ENCODE assay signal across 1 cellular context in genomic region chr12:113135178-113136127, GRCh38.
TF ChIP-seq lines count a peak whose summit lies in the region.

TSS of gene RASAL1 (minus strand) at chr12:113135761. CDS start at chr12:113135462, 299 bp downstream.

TF ChIP-seq in K562, 482 proteins besides CTCF, POLR2A, EP300 and RAD21 (continued from another document and continues in another):
- TF ChIP-seq ZBTB33 (CRISPR knock-in tag; IDR thresholded peaks at IDR 0.05) (peak; percentile 81), SAFB (IDR thresholded peaks at IDR 0.05; ENCODE audit: borderline replicate concordance, low read depth, low read length) (no peak), FOXP4 (CRISPR knock-in tag; IDR thresholded peaks at IDR 0.05; ENCODE audit: borderline replicate concordance) (no peak), DLX4 (CRISPR knock-in tag; IDR thresholded peaks at IDR 0.05) (no peak), AFF4 (CRISPR knock-in tag; IDR thresholded peaks at IDR 0.05) (no peak), TCF3 (CRISPR knock-in tag; IDR thresholded peaks at IDR 0.05) (no peak), MTA2 (IDR thresholded peaks at IDR 0.05; ENCODE audit: low read depth) (no peak), ZBTB7A (IDR thresholded peaks at IDR 0.05; ENCODE audit: borderline replicate concordance, control insufficient read depth, low read depth, low read length) (peak; percentile 87), E2F6 (IDR thresholded peaks at IDR 0.05; ENCODE audit: borderline replicate concordance in 1 of 2, extremely low read depth in 1 of 2, insufficient read depth in 1 of 2, insufficient read length in 1 of 2, low read depth in 1 of 2, low read length in 1 of 2, poor library complexity in 1 of 2, severe bottlenecking in 1 of 2) (peak in 1 of 2 experiments; percentile 7), GABPB1 (CRISPR knock-in tag; IDR thresholded peaks at IDR 0.05) (no peak), USF2 (CRISPR knock-in tag; IDR thresholded peaks at IDR 0.05) (peak; percentile 5; the same call in 1 of the 2 replicates), ZNF311 (CRISPR knock-in tag; IDR thresholded peaks at IDR 0.05) (no peak), CREM (IDR thresholded peaks at IDR 0.05; ENCODE audit: low read depth) (0 out of 2 replicates have a peak, but pooled peaks have one; percentile 41), ZC3H4 (CRISPR knock-in tag; IDR thresholded peaks at IDR 0.05; ENCODE audit: borderline replicate concordance) (no peak), MAZ (CRISPR knock-in tag; conservative IDR thresholded peaks at IDR 0.05 in 1 of 2, IDR thresholded peaks at IDR 0.05 in 1 of 2) (peak in 1 of 2 experiments; percentile 82; a peak in 2 of 4 replicates), ZNF609 (CRISPR knock-in tag; IDR thresholded peaks at IDR 0.05; ENCODE audit: borderline replicate concordance) (no peak), HNRNPK (IDR thresholded peaks at IDR 0.05; ENCODE audit: low read depth, low read length, poor library complexity, severe bottlenecking) (no peak), MIER1 (IDR thresholded peaks at IDR 0.05; ENCODE audit: low read depth) (no peak), TAL1 (IDR thresholded peaks at IDR 0.05) (no peak), PPARD (CRISPR knock-in tag; IDR thresholded peaks at IDR 0.05) (no peak), TCF7 (IDR thresholded peaks at IDR 0.05; ENCODE audit: borderline replicate concordance) (no peak), TRIM25 (IDR thresholded peaks at IDR 0.05; ENCODE audit: borderline replicate concordance) (no peak), CTCFL (IDR thresholded peaks at IDR 0.05; ENCODE audit: borderline replicate concordance, insufficient read depth, low read depth, low read length, poor library complexity, severe bottlenecking) (peak; percentile 37), LCOR (CRISPR knock-in tag; IDR thresholded peaks at IDR 0.05) (no peak), SP1 (CRISPR knock-in tag; IDR thresholded peaks at IDR 0.05) (0 out of 2 replicates have a peak, but pooled peaks have one; percentile 17), BDP1 (IDR thresholded peaks at IDR 0.05; ENCODE audit: insufficient read depth, insufficient read length) (no peak), TFAP4 (CRISPR knock-in tag; IDR thresholded peaks at IDR 0.05; ENCODE audit: borderline replicate concordance) (peak; percentile 52; the same call in 1 of the 2 replicates), ATF1 (CRISPR knock-in tag; IDR thresholded peaks at IDR 0.05) (no peak), ATF1 (tag; IDR thresholded peaks at IDR 0.05) (no peak), YY1 (IDR thresholded peaks at IDR 0.05; ENCODE audit: borderline replicate concordance in 1 of 3, control insufficient read depth in 1 of 3, extremely low read depth in 1 of 3, insufficient read depth in 3 of 3, insufficient read length in 1 of 3, insufficient replicate concordance in 2 of 3, low read depth in 1 of 3, low read length in 2 of 3) (peak in 1 of 3 experiments; percentile 35), NRF1 (conservative IDR thresholded peaks at IDR 0.05 in 1 of 2, IDR thresholded peaks at IDR 0.05 in 1 of 2) (peak; percentile 53 to 60), XRCC3 (IDR thresholded peaks at IDR 0.05) (no peak), E2F4 (CRISPR knock-in tag; IDR thresholded peaks at IDR 0.05; ENCODE audit: low read depth) (no peak)
